ENCODE assay signal across 16 cellular contexts in genomic region chr1:212797681-212798080, GRCh38. TPM values are rescaled to one million over a fixed set of nuclear protein-coding genes. Genes with fewer than 3 reads are reported as not detected.
"Had no signal": no experiment of that assay in that cellular context is flagged by ENCODE, and none has a peak within 500 bp of the region (broad histone marks: within the 10 kb centered on the region; RNA-seq: fewer than 3 reads in every experiment).

No MANE protein-coding gene starts in this region.

- H3K4me3 Mint-ChIP-seq: activated B cell treated with CpG ODN at 0.5 μM for 24 hours, brain, mesothelial cell of epicardium, T-helper 17 cell had no signal

- H3K4me3 ChIP-seq: adrenal gland, esophagus squamous epithelium, gastroesophageal sphincter, stomach, uterus had no signal

- H3K27me3 ChIP-seq: adrenal gland, esophagus squamous epithelium, gastroesophageal sphincter, stomach, uterus had no signal

- H3K36me3 ChIP-seq: uterus had no signal

- H3K9me3 ChIP-seq: adrenal gland, esophagus squamous epithelium, gastroesophageal sphincter, stomach, uterus had no signal

- H3K27me3 Mint-ChIP-seq: activated B cell treated with CpG ODN at 0.5 μM for 24 hours, naive B cell, T-helper 17 cell had no signal

- H3K9me3 Mint-ChIP-seq: brain, mesothelial cell of epicardium had no signal

- DNase-seq: activated B cell treated with CpG ODN at 0.5 μM for 24 hours; activated CD4-positive, alpha-beta T cell treated with anti-CD3 and anti-CD28 coated beads, Interleukin-2, amount 50 U/mL, for 1 hour; activated naive CD4-positive, alpha-beta T cell treated with anti-CD3 and anti-CD28 coated beads, Interleukin-2, amount 50 U/mL, for 16 hours; activated T-cell treated with anti-CD3 and anti-CD28 coated beads, Interleukin-2, amount 50 U/mL, for 1 hour; adrenal gland; esophagus squamous epithelium; kidney glomerular epithelial cell; naive B cell; small intestine; stomach; T-helper 17 cell; uterus had no signal

- ATAC-seq: gastroesophageal sphincter, T-helper 17 cell had no signal

- H3K27ac Mint-ChIP-seq: activated B cell treated with CpG ODN at 0.5 μM for 24 hours, brain, mesothelial cell of epicardium, T-helper 17 cell had no signal

- H3K4me1 ChIP-seq: uterus had no signal

- H3K27ac ChIP-seq: adrenal gland, esophagus squamous epithelium, gastroesophageal sphincter, stomach, uterus had no signal

RNA-seq across cellular contexts. Expression of gene SPATA45, which starts 49.8 kb away (rescaled TPM):
- total RNA-seq: activated B cell treated with CpG ODN at 0.5 μM for 24 hours, esophagus squamous epithelium, gastroesophageal sphincter, stomach, T-helper 17 cell, uterus had no signal
- polyA plus RNA-seq: adrenal gland, liver, small intestine, stomach had no signal
